16 cellular contexts compared by ENCODE assay signal in genomic region chr13:36124236-36124822, GRCh38. TPM values are rescaled to one million over a fixed set of nuclear protein-coding genes. Genes with fewer than 3 reads are reported as not detected.
A peak's percentile ranks its signal among the peaks of the same experiment; 100 is the strongest.
DNase-seq lines count a peak whose midpoint lies in the region; ATAC-seq, FAIRE-seq and TF ChIP-seq lines count a peak whose summit lies in the region.
"Had no signal": no experiment of that assay in that cellular context is flagged by ENCODE, and none has a peak within 500 bp of the region (broad histone marks: within the 10 kb centered on the region; RNA-seq: fewer than 3 reads in every experiment).

No MANE protein-coding gene starts in this region.

- DNase-seq in NCI-H1105 treated with DMSO at 0.1 percent for 48 hours (lab: John Stamatoyannopoulos, UW) (peak; percentile 1), NCI-H1105 (lab: John Stamatoyannopoulos, UW) (no peak), astrocyte of the cerebellum (ENCODE audit: low read depth) (peak; percentile 89), hepatic stellate cell (ENCODE audit: low spot score) (peak; percentile 16), testis (peak; percentile 75), GM12891 (ENCODE audit: insufficient read length, low spot score) (no peak)
- DNase-seq: activated CD8-positive, alpha-beta T cell treated with anti-CD3 and anti-CD28 coated beads for 36 hours; activated gamma-delta T cell treated with Interleukin-2 at 50 U/mL for 16 hours; KBM-7; mesendoderm; stimulated activated CD4-positive, alpha-beta T cell treated with anti-CD3 and anti-CD28 coated beads, Interleukin-4, amount 100 ng/mL, for 4 hours had no signal

- no peak for FAIRE-seq in GM12891 (lab: Jason Lieb, UNC)
- FAIRE-seq: D721Med had no signal

- peaks cover 9% of the 10 kb centered on the region for H3K4me1 ChIP-seq in testis

- ATAC-seq in esophagus mucosa = no peak
- ATAC-seq in HG03457 (IDR thresholded peaks at IDR 0.05; ENCODE audit: unreplicated experiment) = no peak
- ATAC-seq: activated CD8-positive, alpha-beta T cell treated with anti-CD3 and anti-CD28 coated beads for 36 hours; Panc1 had no signal

- no peaks in the 10 kb centered on the region for H3K36me3 ChIP-seq in testis (ENCODE audit: low read depth, missing control alignments)

- in situ Hi-C loops in astrocyte of the cerebellum (cut with HindIII; ENCODE audit: low sequenced_read_pairs) = no loop called here

- H3K27me3 ChIP-seq in testis = no peaks in the 10 kb centered on the region

- intact Hi-C loops in testis (cut with DNase I; ENCODE audit: low total_unique reads) = no loop called here

- no peaks in the 10 kb centered on the region for H3K9me3 ChIP-seq in testis

- H3K27ac ChIP-seq in testis = no peak overlapping the region
- H3K27ac ChIP-seq: 22Rv1 had no signal

- TF ChIP-seq CTCF in astrocyte of the cerebellum (IDR thresholded peaks at IDR 0.05; ENCODE audit: low read depth, low read length, missing control alignments) (no peak), testis (IDR thresholded peaks at IDR 0.05) (no peak)

- TF ChIP-seq POLR2A in testis (IDR thresholded peaks at IDR 0.05) = no peak
- TF ChIP-seq POLR2A in GM12891 (IDR thresholded peaks at IDR 0.05; ENCODE audit: low read depth, low read length) = no peak

- H3K4me3 ChIP-seq in astrocyte of the cerebellum (ENCODE audit: low read depth, low read length) (no peak overlapping the region), testis (no peak overlapping the region)

- 31 to 35% methylated on average over 6 of the region's 6 CpGs for WGBS in testis, 2 donors

TF ChIP-seq in GM12891, 5 proteins besides CTCF, POLR2A, EP300 and RAD21:
- no peak for TF ChIP-seq POLR2AphosphoS5 (IDR thresholded peaks at IDR 0.05; ENCODE audit: low read depth, low read length)
- no peak for TF ChIP-seq POU2F2 (IDR thresholded peaks at IDR 0.05; ENCODE audit: low read depth, low read length)
- TF ChIP-seq TAF1 (IDR thresholded peaks at IDR 0.05; ENCODE audit: low read depth, low read length) = no peak
- no peak for TF ChIP-seq PAX5 (IDR thresholded peaks at IDR 0.05; ENCODE audit: insufficient read depth, low read length, severe bottlenecking)
- TF ChIP-seq SPI1 (IDR thresholded peaks at IDR 0.05; ENCODE audit: low read depth, low read length) = no peak

RNA-seq across cellular contexts. Expression of gene DCLK1, which starts 6.9 kb away (rescaled TPM):
- total RNA-seq in testis (1 to 10 TPM; 4.5 to 4.9 TPM), esophagus mucosa (1.5 TPM)
- polyA plus RNA-seq in testis (ENCODE audit: insufficient read depth, low read depth, low replicate concordance) = 8.9 TPM
- polyA plus RNA-seq in GM12891 (2012; ENCODE audit: low read depth, missing spikeins) = not detected
- total RNA-seq: activated CD8-positive, alpha-beta T cell treated with anti-CD3 and anti-CD28 coated beads for 36 hours had no signal

Comparison
In these comparisons a context has a peak if more than half of its experiments do, and no peak if none do; other contexts are left out.
1. DNase-seq: peak in NCI-H1105 treated with DMSO at 0.1 percent for 48 hours (single experiment), astrocyte of the cerebellum (single experiment), hepatic stellate cell (single experiment) and testis (single experiment); none in NCI-H1105 (single experiment) and GM12891 (single experiment).